ENCODE assay signal across 22 cellular contexts in genomic region chrX:3777416-3777815, GRCh38.
"Had no signal": no experiment of that assay in that cellular context is flagged by ENCODE, and none has a peak within 500 bp of the region (broad histone marks: within the 10 kb centered on the region; RNA-seq: fewer than 3 reads in every experiment).

No MANE protein-coding gene starts in this region.

- H3K36me3 Mint-ChIP-seq: activated naive CD8-positive, alpha-beta T cell had no signal

- ATAC-seq: activated CD4-positive, alpha-beta T cell treated with anti-CD3 and anti-CD28 coated beads for 36 hours; activated CD8-positive, alpha-beta T cell treated with anti-CD3 and anti-CD28 coated beads, Interleukin-2, amount 10 ng/mL, durations not matched to agents 7 days and 5 days had no signal

- H3K27me3 Mint-ChIP-seq: activated naive CD8-positive, alpha-beta T cell had no signal

- H3K9me3 Mint-ChIP-seq: activated naive CD4-positive, alpha-beta T cell treated with anti-CD3 and anti-CD28 coated beads for 36 hours had no signal

- H3K4me1 Mint-ChIP-seq: activated CD4-positive, alpha-beta T cell treated with anti-CD3 and anti-CD28 coated beads for 36 hours; IgD-negative memory B cell had no signal

- DNase-seq: activated CD4-positive, alpha-beta T cell treated with anti-CD3 and anti-CD28 coated beads for 36 hours; activated CD8-positive, alpha-beta memory T cell treated with anti-CD3 and anti-CD28 coated beads, Interleukin-2, amount 50 U/mL, for 48 hours; activated CD8-positive, alpha-beta T cell treated with anti-CD3 and anti-CD28 coated beads, Interleukin-2, amount 10 ng/mL, durations not matched to agents 7 days and 5 days; activated gamma-delta T cell; activated naive CD4-positive, alpha-beta T cell treated with anti-CD3 and anti-CD28 coated beads for 36 hours; activated T-cell treated with anti-CD3 and anti-CD28 coated beads, Interleukin-2, amount 50 U/mL, for 1 hour; adrenal gland; aorta; caudate nucleus; KG1; NCI-H1048; NCI-H146; NCI-H187 treated with DMSO at 0.1 percent for 48 hours; NCI-H2081 treated with DMSO at 0.1 percent for 48 hours; NCI-H446; NCI-H524; Peyer's patch; Right ventricle myocardium superior; SJCRH30; WERI-Rb-1 had no signal

- H3K27ac Mint-ChIP-seq: activated CD4-positive, alpha-beta T cell treated with anti-CD3 and anti-CD28 coated beads for 36 hours; activated CD8-positive, alpha-beta T cell treated with anti-CD3 and anti-CD28 coated beads, Interleukin-2, amount 10 ng/mL, durations not matched to agents 7 days and 5 days; activated naive CD4-positive, alpha-beta T cell treated with anti-CD3 and anti-CD28 coated beads for 36 hours; activated naive CD8-positive, alpha-beta T cell; IgD-negative memory B cell had no signal

- H3K4me3 Mint-ChIP-seq: activated CD4-positive, alpha-beta T cell treated with anti-CD3 and anti-CD28 coated beads for 36 hours; activated CD8-positive, alpha-beta T cell treated with anti-CD3 and anti-CD28 coated beads, Interleukin-2, amount 10 ng/mL, durations not matched to agents 7 days and 5 days; activated naive CD4-positive, alpha-beta T cell treated with anti-CD3 and anti-CD28 coated beads for 36 hours; activated naive CD8-positive, alpha-beta T cell; IgD-negative memory B cell had no signal
